ENCODE assay signal across 8 cellular contexts in the genomic region with DNA sequence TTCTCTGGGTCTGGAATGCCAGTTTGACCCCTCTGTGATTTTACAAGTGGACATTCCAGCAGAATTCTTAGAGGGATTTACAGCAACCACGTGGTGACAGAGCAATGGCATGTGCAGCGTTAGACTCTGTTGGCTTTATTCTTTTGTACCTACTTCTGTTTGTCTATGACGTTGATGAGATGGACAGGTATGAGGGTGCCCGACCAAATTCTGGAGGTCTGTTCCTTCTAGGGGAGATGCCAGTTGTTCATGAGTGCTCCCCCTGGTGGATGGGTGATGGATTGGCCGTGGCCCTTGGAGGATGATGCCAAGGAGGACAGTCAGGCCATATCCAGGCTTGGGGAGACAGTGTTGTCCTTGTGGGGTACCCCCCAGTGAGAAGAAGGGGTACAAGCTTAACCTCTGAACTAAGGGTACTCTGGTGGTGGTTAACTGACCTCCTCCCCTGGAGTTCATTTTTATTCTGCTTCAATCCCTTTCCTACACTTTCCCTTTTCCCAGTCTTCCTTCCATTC.
DNase-seq lines count a peak whose midpoint lies in the region; ATAC-seq, FAIRE-seq and TF ChIP-seq lines count a peak whose summit lies in the region.

No MANE protein-coding gene starts in this region.

- ATAC-seq in thoracic aorta (ENCODE audit: insufficient number of reproducible peaks, low FRiP score, low read depth) (no peak), GM19395 (IDR thresholded peaks at IDR 0.05; ENCODE audit: unreplicated experiment) (no peak)

- no peaks in the 10 kb centered on the region for H3K9me3 Mint-ChIP-seq in mesothelial cell of epicardium

- H3K36me3 Mint-ChIP-seq in mesothelial cell of epicardium = peaks cover 9% of the 10 kb centered on the region

- no peaks in the 10 kb centered on the region for H3K27me3 ChIP-seq in thoracic aorta (replicated peaks; ENCODE audit: insufficient read depth)

- H3K4me3 ChIP-seq in thoracic aorta = no peak overlapping the region

- TF ChIP-seq CTCF in mesothelial cell of epicardium (IDR thresholded peaks at IDR 0.05; ENCODE audit: unreplicated experiment) = peak; percentile 32
- TF ChIP-seq CTCF in thoracic aorta (IDR thresholded peaks at IDR 0.05) = peak; percentile 42

- H3K27me3 Mint-ChIP-seq in mesothelial cell of epicardium (ENCODE audit: low read depth) = no peaks in the 10 kb centered on the region

- H3K4me1 ChIP-seq in thoracic aorta (ENCODE audit: control insufficient read depth in 1 of 2, low read depth in 2 of 2) = peaks cover 0 to 15% of the 10 kb centered on the region in 2 donors

- no peaks in the 10 kb centered on the region for H3K36me3 ChIP-seq in thoracic aorta

- FAIRE-seq in H54 (lab: Jason Lieb, UNC) = peak; percentile 11

- H3K27ac ChIP-seq in thoracic aorta = no peak overlapping the region

- peak overlapping the region; percentile 11 for H3K27ac Mint-ChIP-seq in mesothelial cell of epicardium

- no peaks in the 10 kb centered on the region for H3K9me3 ChIP-seq in thoracic aorta

- DNase-seq in AG20443 (ENCODE audit: low spot score) = peak; percentile 24
- peak; percentile 34 for DNase-seq in H54 (ENCODE audit: insufficient read length, low spot score)
- DNase-seq in T-helper 9 cell = peak; percentile 50
- peak; percentile 66 for DNase-seq in astrocyte of the hippocampus (ENCODE audit: low read depth, low spot score)
- no peak for DNase-seq in mesothelial cell of epicardium (ENCODE audit: low spot score in 2 of 2, unreplicated experiment in 2 of 2)
- no peak for DNase-seq in thoracic aorta (ENCODE audit: low spot score)
- DNase-seq in retina = no peak

- H3K4me3 Mint-ChIP-seq in mesothelial cell of epicardium = no peak overlapping the region

- peaks cover 36% of the 10 kb centered on the region for H3K4me1 Mint-ChIP-seq in mesothelial cell of epicardium

- TF ChIP-seq POLR2A in H54 (IDR thresholded peaks at IDR 0.05; ENCODE audit: low read depth, low read length) = no peak

Comparison
In these comparisons a context has a peak if more than half of its experiments do, and no peak if none do; other contexts are left out.
1. DNase-seq: peak in AG20443 (single experiment), H54 (single experiment), T-helper 9 cell (single experiment) and astrocyte of the hippocampus (single experiment); none in mesothelial cell of epicardium (0 of 2), thoracic aorta (single experiment) and retina (single experiment).